15 cellular contexts compared by ENCODE assay signal in genomic region chr7:46024263-46024916, GRCh38.
"Had no signal": no experiment of that assay in that cellular context is flagged by ENCODE, and none has a peak within 500 bp of the region (broad histone marks: within the 10 kb centered on the region; RNA-seq: fewer than 3 reads in every experiment).

No MANE protein-coding gene starts in this region.

- ATAC-seq: activated T-cell treated with anti-CD3 and anti-CD28 coated beads, Interleukin-2, amount 50 U/mL, for 4 hours; foreskin keratinocyte; stimulated activated memory B cell treated with anti-CD40 and anti-IgM and Interleukin-4, amounts not matched to agents 10 μg/mL and 1 μg/mL and 100 μg/mL, for 72 hours had no signal

- H3K4me3 ChIP-seq: skin epidermis, tibial nerve had no signal

- H3K9me3 ChIP-seq: tibial nerve had no signal

- H3K27me3 ChIP-seq: brain microvascular endothelial cell, foreskin keratinocyte, tibial nerve had no signal

- H3K36me3 Mint-ChIP-seq: activated naive CD8-positive, alpha-beta T cell; memory B cell; stimulated activated memory B cell treated with anti-CD40 and anti-IgM and Interleukin-4, amounts not matched to agents 10 μg/mL and 1 μg/mL and 100 μg/mL, for 72 hours had no signal

- H3K4me3 Mint-ChIP-seq: activated naive CD8-positive, alpha-beta T cell; activated T-cell treated with anti-CD3 and anti-CD28 coated beads, Interleukin-2, amount 50 U/mL, for 4 hours; endodermal cell; memory B cell; stimulated activated memory B cell treated with anti-CD40 and anti-IgM and Interleukin-4, amounts not matched to agents 10 μg/mL and 1 μg/mL and 100 μg/mL, for 72 hours had no signal

- H3K9me3 Mint-ChIP-seq: activated T-cell treated with anti-CD3 and anti-CD28 coated beads, Interleukin-2, amount 50 U/mL, for 4 hours; endodermal cell; memory B cell; stimulated activated memory B cell treated with anti-CD40 and anti-IgM and Interleukin-4, amounts not matched to agents 10 μg/mL and 1 μg/mL and 100 μg/mL, for 72 hours had no signal

- H3K27ac Mint-ChIP-seq: activated naive CD8-positive, alpha-beta T cell; endodermal cell; memory B cell; stimulated activated memory B cell treated with anti-CD40 and anti-IgM and Interleukin-4, amounts not matched to agents 10 μg/mL and 1 μg/mL and 100 μg/mL, for 72 hours had no signal

- H3K27ac ChIP-seq: brain microvascular endothelial cell, foreskin keratinocyte, skin epidermis, tibial nerve had no signal

- H3K4me1 Mint-ChIP-seq: memory B cell; stimulated activated memory B cell treated with anti-CD40 and anti-IgM and Interleukin-4, amounts not matched to agents 10 μg/mL and 1 μg/mL and 100 μg/mL, for 72 hours had no signal

- DNase-seq: activated CD4-positive, alpha-beta T cell treated with anti-CD3 and anti-CD28 coated beads for 1 hour; activated CD4-positive, alpha-beta T cell treated with anti-CD3 and anti-CD28 coated beads, Interleukin-2, amount 50 U/mL, for 48 hours; activated gamma-delta T cell; activated T-cell treated with anti-CD3 and anti-CD28 coated beads, Interleukin-2, amount 50 U/mL, for 4 hours; brain microvascular endothelial cell; endodermal cell; erythroblast; foreskin keratinocyte; head of caudate nucleus; T1000 had no signal

- H3K36me3 ChIP-seq: brain microvascular endothelial cell, tibial nerve had no signal

- H3K4me1 ChIP-seq: foreskin keratinocyte, tibial nerve had no signal

- H3K27me3 Mint-ChIP-seq: memory B cell; stimulated activated memory B cell treated with anti-CD40 and anti-IgM and Interleukin-4, amounts not matched to agents 10 μg/mL and 1 μg/mL and 100 μg/mL, for 72 hours had no signal
